Comparison of ENCODE assay signal across 8 cellular contexts in the genomic region with DNA sequence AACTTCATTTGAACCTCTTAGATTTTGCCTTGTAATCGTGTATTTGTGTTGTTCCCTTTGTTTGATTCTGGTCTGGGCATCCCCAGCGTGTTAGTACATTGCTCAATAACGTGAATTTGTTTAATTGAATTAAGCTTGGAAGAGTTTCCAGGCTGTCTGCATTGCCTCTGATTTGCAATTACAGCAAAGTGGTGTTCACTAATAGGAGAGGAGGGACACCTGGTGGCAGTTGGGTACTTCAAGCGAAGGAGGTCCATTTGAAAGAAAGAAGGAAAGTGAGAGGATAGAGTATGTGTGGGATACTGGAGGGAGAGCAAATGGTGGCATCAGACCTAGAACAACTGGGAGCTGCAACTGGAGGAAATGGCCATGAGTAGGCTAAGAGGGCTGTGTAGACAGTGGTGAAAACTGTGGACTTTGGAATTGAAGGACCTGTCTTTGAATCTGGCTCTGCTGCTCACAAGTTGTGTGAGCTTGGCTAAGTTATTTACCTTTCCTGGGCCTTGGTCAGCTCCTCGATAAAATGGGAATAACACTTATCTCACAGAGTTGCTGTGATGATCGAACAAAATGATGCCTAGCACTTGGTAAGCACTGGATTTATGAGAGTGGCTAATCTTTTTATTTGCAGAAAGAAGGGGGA. TPM values are rescaled to one million over a fixed set of nuclear protein-coding genes. Genes with fewer than 3 reads are reported as not detected.
A peak's percentile ranks its signal among the peaks of the same experiment; 100 is the strongest.
DNase-seq lines count a peak whose midpoint lies in the region; ATAC-seq and TF ChIP-seq lines count a peak whose summit lies in the region.

No MANE protein-coding gene starts in this region.

- H3K27me3 ChIP-seq in right lobe of liver (no peaks in the 10 kb centered on the region), thyroid gland (no peaks in the 10 kb centered on the region)

- H3K4me3 ChIP-seq in LNCaP clone FGC (ENCODE audit: low read depth, low read length) (no peak overlapping the region), right lobe of liver (no peak overlapping the region), thyroid gland (replicated peaks in 1 of 3) (no peak overlapping the region)

- H3K36me3 ChIP-seq in right lobe of liver (no peaks in the 10 kb centered on the region), thyroid gland (no peaks in the 10 kb centered on the region)

- WGBS in right lobe of liver (ENCODE audit: insufficient coverage, low coverage, low lambda C conversion rate, missing lambda C conversion rate): 25% methylated on average over 6 of the region's 6 CpGs
- WGBS in thyroid gland, 2 donors: 52 to 55% methylated on average over 6 of the region's 6 CpGs

- H3K27ac ChIP-seq in right lobe of liver: no peak overlapping the region
- no peak overlapping the region for H3K27ac ChIP-seq in thyroid gland

- intact Hi-C loops in right lobe of liver (cut with DNase I): no loop called here
- intact Hi-C loops in thyroid gland (cut with DNase I): no loop called here

- DNase-seq in ELF-1 (ENCODE audit: low read depth, low spot score) (peak; percentile 43), LNCaP clone FGC (ENCODE audit: low read depth) (peak; percentile 71), cerebellum (ENCODE audit: low spot score) (peak; percentile 49), right lobe of liver (peak in 2 of 3 donors; percentile 27 to 59), thyroid gland (peak; percentile 38 to 41), 8988T (no peak)

- H3K9me3 ChIP-seq in right lobe of liver (no peaks in the 10 kb centered on the region), thyroid gland (no peaks in the 10 kb centered on the region)

- no peak for TF ChIP-seq POLR2A in right lobe of liver (IDR thresholded peaks at IDR 0.05)
- no peak for TF ChIP-seq POLR2A in thyroid gland (IDR thresholded peaks at IDR 0.05)

- H3K4me1 ChIP-seq in right lobe of liver (peaks cover 0 to 4% (median 0%) of the 10 kb centered on the region in 4 donors), thyroid gland (no peaks in the 10 kb centered on the region)

- ATAC-seq in GM21529 (IDR thresholded peaks at IDR 0.05; ENCODE audit: unreplicated experiment) (peak; percentile 60), SK-N-SH treated with all-trans-retinoic acid at 6 μM for 48 hours (peak; percentile 86), right lobe of liver (peak; percentile 91 to 98 (median 94))

- TF ChIP-seq CTCF in LNCaP clone FGC (IDR thresholded peaks at IDR 0.05; ENCODE audit: control insufficient read depth, extremely low read depth, insufficient read depth) (peak; percentile 95), right lobe of liver (IDR thresholded peaks at IDR 0.05) (peak; percentile 49 to 66 (median 60)), thyroid gland (IDR thresholded peaks at IDR 0.05) (peak in 5 of 6 experiments; percentile 17 to 57 (median 49))

TF ChIP-seq in SK-N-SH treated with all-trans-retinoic acid at 6 μM for 48 hours, 23 proteins besides CTCF, POLR2A, EP300 and RAD21:
- no peak for TF ChIP-seq ESRRG (CRISPR knock-in tag; IDR thresholded peaks at IDR 0.05)
- 0 out of 2 replicates have a peak, but pooled peaks have one; percentile 2 for TF ChIP-seq ZFP30 (CRISPR knock-in tag; IDR thresholded peaks at IDR 0.05)

RNA-seq across cellular contexts. Expression of a gene that starts 15.2 kb away (rescaled TPM):
- 1.3 TPM for total RNA-seq in cerebellum
- total RNA-seq in right lobe of liver: 1 to 10 TPM in 5 of 6 experiments, under 1 TPM in 1; 0.81 to 5.0 (median 2.4) TPM
- 1 to 10 TPM in 3 of 4 donors, under 1 TPM in 1; 0.39 to 5.5 (median 1.9) TPM for total RNA-seq in thyroid gland

RNA-seq across cellular contexts. Expression of a gene that starts 45.7 kb away (rescaled TPM):
- total RNA-seq in cerebellum (70.8 TPM), right lobe of liver (10 to 100 TPM; 19.0 to 34.7 (median 28.2) TPM), thyroid gland (10 to 100 TPM; 34.5 to 84.8 (median 57.1) TPM)
